ENCODE assay signal across 10 cellular contexts in genomic region chr5:997001-997474, GRCh38. TPM values are rescaled to one million over a fixed set of nuclear protein-coding genes. Genes with fewer than 3 reads are reported as not detected.
A peak's percentile ranks its signal among the peaks of the same experiment; 100 is the strongest.
DNase-seq lines count a peak whose midpoint lies in the region; ATAC-seq and TF ChIP-seq lines count a peak whose summit lies in the region.
"Had no signal": no experiment of that assay in that cellular context is flagged by ENCODE, and none has a peak within 500 bp of the region (broad histone marks: within the 10 kb centered on the region; RNA-seq: fewer than 3 reads in every experiment).

No MANE protein-coding gene starts in this region.

- intact Hi-C loops in left lung (cut with DNase I), result loop anchor here in 1 of 2 donors (10.0 kb wide), 1 partner anchor 138 kb away; no protein-coding TSS in a partner anchor

- H3K4me3 Mint-ChIP-seq in activated T-cell treated with anti-CD3 and anti-CD28 coated beads, Interleukin-2, amount 50 U/mL, for 4 hours, result no peak overlapping the region

- TF ChIP-seq CTCF in left lung (IDR thresholded peaks at IDR 0.05), result no peak

- peaks cover 10% of the 10 kb centered on the region for H3K4me1 Mint-ChIP-seq in activated T-cell treated with anti-CD3 and anti-CD28 coated beads, Interleukin-2, amount 50 U/mL, for 4 hours (ENCODE audit: low read depth)

- H3K4me1 ChIP-seq in BLaER1 (peaks cover 81% of the 10 kb centered on the region), left lung (no peaks in the 10 kb centered on the region)

- H3K4me3 ChIP-seq in BLaER1 (peak overlapping the region; percentile 35; the same call in 1 of the 2 replicates), left lung (no peak overlapping the region)

- in situ Hi-C loops in KBM-7 (cut with MboI; ENCODE audit: low pct_unique_long_range_greater_than_20kb, low sequenced_read_pairs), result no loop called here

- H4K20me1 ChIP-seq in BLaER1, result no peaks in the 10 kb centered on the region

- peak; percentile 50 to 68 for ATAC-seq in activated T-cell treated with anti-CD3 and anti-CD28 coated beads, Interleukin-2, amount 50 U/mL, for 4 hours
- peak; percentile 35 for ATAC-seq in left lung

- H3K27ac ChIP-seq in BLaER1, result peak overlapping the region; percentile 63
- peak overlapping the region in 1 of 2 donors; percentile 26 for H3K27ac ChIP-seq in left lung

- 0 out of 2 replicates have a peak overlapping the region, but pooled peaks have one; percentile 12 for H3K9ac ChIP-seq in BLaER1

- DNase-seq in KBM-7, result peak; percentile 55
- DNase-seq in activated T-cell treated with anti-CD3 and anti-CD28 coated beads, Interleukin-2, amount 50 U/mL, for 4 hours, result no peak
- peak; percentile 34 for DNase-seq in left lung
- no peak for DNase-seq in NCI-H2029 treated with DMSO at 0.1 percent for 48 hours (lab: John Stamatoyannopoulos, UW)
- DNase-seq in nucleus accumbens (lab: John Stamatoyannopoulos, UW), result no peak
- no peak for DNase-seq in NCI-H2081 treated with DMSO at 0.1 percent for 48 hours (lab: John Stamatoyannopoulos, UW)
- no peak for DNase-seq in KG1 (lab: John Stamatoyannopoulos, UW)
- DNase-seq: HCEC 1CT, NCI-H2029 had no signal

- no peaks in the 10 kb centered on the region for H3K27me3 ChIP-seq in BLaER1
- H3K27me3 ChIP-seq in left lung, result no peaks in the 10 kb centered on the region

- H3K27me3 Mint-ChIP-seq in activated T-cell treated with anti-CD3 and anti-CD28 coated beads, Interleukin-2, amount 50 U/mL, for 4 hours (ENCODE audit: low read depth), result peaks cover 5% of the 10 kb centered on the region

- H3K4me2 ChIP-seq in BLaER1, result peak overlapping the region; percentile 97

- no peaks in the 10 kb centered on the region for H3K9me3 Mint-ChIP-seq in activated T-cell treated with anti-CD3 and anti-CD28 coated beads, Interleukin-2, amount 50 U/mL, for 4 hours

- no peaks in the 10 kb centered on the region for H3K9me3 ChIP-seq in BLaER1
- H3K9me3 ChIP-seq in left lung, result no peaks in the 10 kb centered on the region

- no peaks in the 10 kb centered on the region for H3K36me3 ChIP-seq in BLaER1
- no peaks in the 10 kb centered on the region for H3K36me3 ChIP-seq in left lung

- no peaks in the 10 kb centered on the region for H3K36me3 Mint-ChIP-seq in activated T-cell treated with anti-CD3 and anti-CD28 coated beads, Interleukin-2, amount 50 U/mL, for 4 hours (ENCODE audit: insufficient read depth)

RNA-seq across cellular contexts. Expression of gene NKD2, which starts 11.6 kb away (rescaled TPM):
- under 1 TPM; 0.54 to 0.94 (median 0.58) TPM for total RNA-seq in activated T-cell treated with anti-CD3 and anti-CD28 coated beads, Interleukin-2, amount 50 U/mL, for 4 hours
- 10 to 100 TPM; 31.6 to 61.5 TPM for total RNA-seq in left lung

Comparison
In these comparisons a context has a peak if more than half of its experiments do, and no peak if none do; other contexts are left out.
1. DNase-seq: peak in KBM-7 (single experiment) and left lung (2 of 2); none in activated T-cell treated with anti-CD3 and anti-CD28 coated beads, Interleukin-2, amount 50 U/mL, for 4 hours (single experiment), NCI-H2029 treated with DMSO at 0.1 percent for 48 hours (single experiment), nucleus accumbens (0 of 56), NCI-H2081 treated with DMSO at 0.1 percent for 48 hours (single experiment) and KG1 (single experiment).
2. RNA of gene NKD2, which starts 11.6 kb away (total RNA-seq): 31.6 to 61.5 TPM in left lung; 0.54 to 0.94 TPM in activated T-cell treated with anti-CD3 and anti-CD28 coated beads, Interleukin-2, amount 50 U/mL, for 4 hours; every median in the first group is over 10 times any median in the second.